Comparison of ENCODE assay signal across 22 cellular contexts in the genomic region with DNA sequence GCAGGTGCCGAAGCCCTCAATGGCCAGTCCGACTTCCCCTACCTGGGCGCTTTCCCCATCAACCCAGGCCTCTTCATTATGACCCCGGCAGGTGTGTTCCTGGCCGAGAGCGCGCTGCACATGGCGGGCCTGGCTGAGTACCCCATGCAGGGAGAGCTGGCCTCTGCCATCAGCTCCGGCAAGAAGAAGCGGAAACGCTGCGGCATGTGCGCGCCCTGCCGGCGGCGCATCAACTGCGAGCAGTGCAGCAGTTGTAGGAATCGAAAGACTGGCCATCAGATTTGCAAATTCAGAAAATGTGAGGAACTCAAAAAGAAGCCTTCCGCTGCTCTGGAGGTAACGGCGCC.
"Had no signal": no experiment of that assay in that cellular context is flagged by ENCODE, and none has a peak within 500 bp of the region (broad histone marks: within the 10 kb centered on the region; RNA-seq: fewer than 3 reads in every experiment).

No MANE protein-coding gene starts in this region.

- H3K27me3 Mint-ChIP-seq: activated CD4-positive, alpha-beta T cell treated with anti-CD3 and anti-CD28 coated beads, Interleukin-2, amount 10 ng/mL, durations not matched to agents 7 days and 5 days; activated naive CD4-positive, alpha-beta T cell treated with anti-CD3 and anti-CD28 coated beads, Interleukin-2, amount 50 U/mL, for 24 hours; natural killer cell treated with Interleukin-12 subunit alpha and Interleukin-12 subunit beta and Interleukin-15 and Interleukin-18, amount 100 ng/mL, for 72 hours; stimulated activated naive B cell treated with anti-CD40 and anti-IgM and Interleukin-4, amounts not matched to agents 10 μg/mL and 1 μg/mL and 100 μg/mL, for 72 hours; T-helper 17 cell had no signal

- H3K36me3 Mint-ChIP-seq: activated naive CD4-positive, alpha-beta T cell treated with anti-CD3 and anti-CD28 coated beads, Interleukin-2, amount 50 U/mL, for 24 hours; natural killer cell treated with Interleukin-12 subunit alpha and Interleukin-12 subunit beta and Interleukin-15 and Interleukin-18, amount 100 ng/mL, for 72 hours had no signal

- H3K4me3 ChIP-seq: coronary artery, esophagus squamous epithelium, gastroesophageal sphincter, heart right ventricle, SK-N-MC had no signal

- H3K27ac Mint-ChIP-seq: activated CD4-positive, alpha-beta T cell treated with anti-CD3 and anti-CD28 coated beads, Interleukin-2, amount 10 ng/mL, durations not matched to agents 7 days and 5 days; activated CD8-positive, alpha-beta T cell treated with anti-CD3 and anti-CD28 coated beads, Interleukin-2, amount 10 ng/mL, durations not matched to agents 7 days and 5 days; activated naive CD4-positive, alpha-beta T cell treated with anti-CD3 and anti-CD28 coated beads, Interleukin-2, amount 50 U/mL, for 24 hours; activated T-helper 1 cell treated with anti-CD3 and anti-CD28 coated beads, Interleukin-12 subunit alpha, Interleukin-12 subunit beta, Interleukin-2, Interleukin-4 antibody, amounts not matched to agents 30 ng/mL and 10 ng/mL and 1 ng/mL, durations not matched to agents 14 hours and 24 hours and 36 hours; endodermal cell; natural killer cell treated with Interleukin-12 subunit alpha and Interleukin-12 subunit beta and Interleukin-15 and Interleukin-18, amount 100 ng/mL, for 72 hours; T-helper 17 cell had no signal

- H3K27me3 ChIP-seq: brain microvascular endothelial cell, esophagus squamous epithelium, gastroesophageal sphincter, heart right ventricle had no signal

- DNase-seq: activated CD4-positive, alpha-beta T cell treated with anti-CD3 and anti-CD28 coated beads, Interleukin-2, amount 10 ng/mL, durations not matched to agents 7 days and 5 days; activated CD8-positive, alpha-beta T cell treated with anti-CD3 and anti-CD28 coated beads, Interleukin-2, amount 10 ng/mL, durations not matched to agents 7 days and 5 days; activated gamma-delta T cell treated with Interleukin-2 at 50 U/mL for 16 hours; aorta; brain microvascular endothelial cell; central memory CD4-positive, alpha-beta T cell; endodermal cell; esophagus squamous epithelium; heart right ventricle; midbrain; nucleus accumbens; stimulated activated CD4-positive, alpha-beta T cell treated with anti-CD3 and anti-CD28 coated beads, Interleukin-2, amount 100 ng/mL, for 48 hours; stimulated activated CD8-positive, alpha-beta memory T cell treated with anti-CD3 and anti-CD28 coated beads, Interleukin-4, amount 100 ng/mL, for 48 hours; stimulated activated naive B cell treated with anti-CD40 and anti-IgM and Interleukin-4, amounts not matched to agents 10 μg/mL and 1 μg/mL and 100 μg/mL, for 72 hours; SW 1271; T-helper 17 cell had no signal

- H3K4me3 Mint-ChIP-seq: activated CD4-positive, alpha-beta T cell treated with anti-CD3 and anti-CD28 coated beads, Interleukin-2, amount 10 ng/mL, durations not matched to agents 7 days and 5 days; activated CD8-positive, alpha-beta T cell treated with anti-CD3 and anti-CD28 coated beads, Interleukin-2, amount 10 ng/mL, durations not matched to agents 7 days and 5 days; activated naive CD4-positive, alpha-beta T cell treated with anti-CD3 and anti-CD28 coated beads, Interleukin-2, amount 50 U/mL, for 24 hours; activated T-helper 1 cell treated with anti-CD3 and anti-CD28 coated beads, Interleukin-12 subunit alpha, Interleukin-12 subunit beta, Interleukin-2, Interleukin-4 antibody, amounts not matched to agents 30 ng/mL and 10 ng/mL and 1 ng/mL, durations not matched to agents 14 hours and 24 hours and 36 hours; endodermal cell; natural killer cell treated with Interleukin-12 subunit alpha and Interleukin-12 subunit beta and Interleukin-15 and Interleukin-18, amount 100 ng/mL, for 72 hours; stimulated activated naive B cell treated with anti-CD40 and anti-IgM and Interleukin-4, amounts not matched to agents 10 μg/mL and 1 μg/mL and 100 μg/mL, for 72 hours; T-helper 17 cell had no signal

- H3K9me3 Mint-ChIP-seq: activated CD4-positive, alpha-beta T cell treated with anti-CD3 and anti-CD28 coated beads, Interleukin-2, amount 10 ng/mL, durations not matched to agents 7 days and 5 days; activated naive CD4-positive, alpha-beta T cell treated with anti-CD3 and anti-CD28 coated beads, Interleukin-2, amount 50 U/mL, for 24 hours; activated T-helper 1 cell treated with anti-CD3 and anti-CD28 coated beads, Interleukin-12 subunit alpha, Interleukin-12 subunit beta, Interleukin-2, Interleukin-4 antibody, amounts not matched to agents 30 ng/mL and 10 ng/mL and 1 ng/mL, durations not matched to agents 14 hours and 24 hours and 36 hours; endodermal cell; natural killer cell treated with Interleukin-12 subunit alpha and Interleukin-12 subunit beta and Interleukin-15 and Interleukin-18, amount 100 ng/mL, for 72 hours; stimulated activated naive B cell treated with anti-CD40 and anti-IgM and Interleukin-4, amounts not matched to agents 10 μg/mL and 1 μg/mL and 100 μg/mL, for 72 hours had no signal

- H3K27ac ChIP-seq: brain microvascular endothelial cell, esophagus squamous epithelium, heart right ventricle, SK-N-MC had no signal

- H3K9me3 ChIP-seq: esophagus squamous epithelium, gastroesophageal sphincter, heart right ventricle had no signal
